7 cellular contexts compared by ENCODE assay signal in genomic region chr11:78140392-78141077, GRCh38. TPM values are rescaled to one million over a fixed set of nuclear protein-coding genes. Genes with fewer than 3 reads are reported as not detected.
DNase-seq lines count a peak whose midpoint lies in the region; ATAC-seq, FAIRE-seq and TF ChIP-seq lines count a peak whose summit lies in the region.

No MANE protein-coding gene starts in this region.

- dilution Hi-C loops in endothelial cell of umbilical vein (cut with MboI; ENCODE audit: extremely low pct_ligation_motif_present, low sequenced_read_pairs) = no loop called here

- no peak overlapping the region for H4K5ac ChIP-seq in H9 (ENCODE audit: insufficient read length, low read depth, low read length)

- DNase-seq in H9 (no peak), RWPE2 (ENCODE audit: low spot score) (no peak), endothelial cell of umbilical vein (ENCODE audit: low read depth, low spot score) (no peak), sigmoid colon (no peak)

- H3K36me3 ChIP-seq in RWPE2 (ENCODE audit: low read depth) (peaks cover 12% of the 10 kb centered on the region; the same call in 1 of the 2 replicates), endothelial cell of umbilical vein (ENCODE audit: control insufficient read depth in 2 of 2, extremely low read depth in 1 of 2, insufficient read depth in 2 of 2, low read length in 2 of 2) (no peaks in the 10 kb centered on the region), sigmoid colon (no peaks in the 10 kb centered on the region)

- H3K4me1 ChIP-seq in H9 (ENCODE audit: insufficient read depth, low read length) (no peaks in the 10 kb centered on the region), RWPE2 (ENCODE audit: insufficient read depth, poor library complexity, severe bottlenecking) (peaks cover 3% of the 10 kb centered on the region), endothelial cell of umbilical vein (ENCODE audit: control insufficient read depth, extremely low read depth, insufficient read depth, low read length) (peaks cover 15% of the 10 kb centered on the region), sigmoid colon (peaks cover 0 to 18% (median 16%) of the 10 kb centered on the region in 4 donors)

- TF ChIP-seq POLR2A in endothelial cell of umbilical vein (IDR thresholded peaks at IDR 0.05; ENCODE audit: low read depth, low read length) (no peak), sigmoid colon (IDR thresholded peaks at IDR 0.05) (no peak)

- no peak overlapping the region for H3K14ac ChIP-seq in H9 (ENCODE audit: insufficient read depth, low read length)

- H2BK120ac ChIP-seq in H9 (ENCODE audit: low read depth, low read length, poor library complexity, severe bottlenecking) = no peak overlapping the region

- H4K91ac ChIP-seq in H9 (ENCODE audit: insufficient read length, low read depth, low read length) = no peak overlapping the region

- H2AFZ ChIP-seq in H9 (ENCODE audit: low read length) (no peak overlapping the region), endothelial cell of umbilical vein (ENCODE audit: low read depth, low read length) (no peak overlapping the region)

- H2BK12ac ChIP-seq in H9 (ENCODE audit: insufficient read length, low read depth, low read length) = no peak overlapping the region

- CTCF ChIA-PET in endothelial cell of umbilical vein (lab: Charles Lee) = interaction anchor here (1.9 to 2.5 kb wide), 3 partner anchors 9 to 424 kb away, joined by 6 to 14 read pairs (median 9); partner anchors contain the start of genes KCTD21 and USP35

- H3K4me3 ChIP-seq in RWPE2 (ENCODE audit: severe bottlenecking) = peak overlapping the region; percentile 83
- peak overlapping the region in 2 of 3 experiments; percentile 69 to 84 for H3K4me3 ChIP-seq in endothelial cell of umbilical vein (replicated peaks in 1 of 3; ENCODE audit: insufficient read depth in 1 of 3, low read depth in 1 of 3, low read length in 3 of 3)
- peak overlapping the region in 3 of 4 donors; percentile 65 to 69 (median 69) for H3K4me3 ChIP-seq in sigmoid colon

- H4K8ac ChIP-seq in H9 (replicated peaks; ENCODE audit: insufficient read length, low read depth, low read length) = no peak overlapping the region

- H2BK5ac ChIP-seq in H9 (ENCODE audit: insufficient read length, low read length) = no peak overlapping the region

- POLR2A ChIA-PET in endothelial cell of umbilical vein (lab: Charles Lee) = interaction anchor here (1.9 kb wide), 1 partner anchor 9 kb away, joined by 6 read pairs; no protein-coding TSS in a partner anchor

- peak overlapping the region in 2 of 3 experiments; percentile 42 to 63; a peak in 3 of 7 replicates for H3K27ac Mint-ChIP-seq in H9

- peak overlapping the region; percentile 88 to 91 for H3K4me3 Mint-ChIP-seq in H9

- FAIRE-seq in endothelial cell of umbilical vein (lab: Jason Lieb, UNC) = no peak

- no peak overlapping the region for H2BK15ac ChIP-seq in H9 (ENCODE audit: low read depth, low read length)

- H3T11ph ChIP-seq in H9 (ENCODE audit: low read length) = no peak overlapping the region

- H3K18ac ChIP-seq in H9 (ENCODE audit: insufficient read length, low read depth, low read length) = no peak overlapping the region

- BruUV-seq in endothelial cell of umbilical vein (replicated peaks; lab: Mats Ljungman, UMichigan) = no TSS peak

- ATAC-seq in RWPE2 (ENCODE audit: low read depth) (no peak), GM19351 (IDR thresholded peaks at IDR 0.05; ENCODE audit: unreplicated experiment) (no peak), HG02798 (IDR thresholded peaks at IDR 0.05; ENCODE audit: poor library complexity, unreplicated experiment) (no peak), HG02973 (IDR thresholded peaks at IDR 0.05; ENCODE audit: unreplicated experiment) (no peak)

- intact Hi-C loops in endothelial cell of umbilical vein (cut with micrococcal nuclease) (no loop called here), sigmoid colon (cut with DNase I) (no loop called here)

- no peak overlapping the region for H3K27ac ChIP-seq in H9 (ENCODE audit: insufficient read length, low read depth, low read length)
- H3K27ac ChIP-seq in RWPE2 (ENCODE audit: poor library complexity, severe bottlenecking) = no peak overlapping the region
- no peak overlapping the region for H3K27ac ChIP-seq in endothelial cell of umbilical vein (ENCODE audit: insufficient read depth, low read depth, low read length)
- peak overlapping the region in 1 of 4 donors; percentile 82 for H3K27ac ChIP-seq in sigmoid colon

- no peaks in the 10 kb centered on the region; a peak in 1 of 5 replicates for H3K9me3 Mint-ChIP-seq in H9

- H3K9me3 ChIP-seq in H9 (ENCODE audit: control insufficient read depth, low read depth, low read length) (no peaks in the 10 kb centered on the region), RWPE2 (ENCODE audit: severe bottlenecking) (no peaks in the 10 kb centered on the region), endothelial cell of umbilical vein (replicated peaks; ENCODE audit: control insufficient read depth, insufficient read depth, low read length) (no peaks in the 10 kb centered on the region), sigmoid colon (no peaks in the 10 kb centered on the region)

- H3K79me2 ChIP-seq in H9 (ENCODE audit: insufficient read depth, low read length) (peaks cover 12% of the 10 kb centered on the region; the same call in 1 of the 2 replicates), endothelial cell of umbilical vein (ENCODE audit: control insufficient read depth, insufficient read depth, low read length) (peaks cover 7% of the 10 kb centered on the region)

- H3K23me2 ChIP-seq in H9 (ENCODE audit: insufficient read length, low read depth, low read length, poor library complexity, severe bottlenecking) = peaks cover 4% of the 10 kb centered on the region

- H3K79me1 ChIP-seq in H9 (ENCODE audit: insufficient read depth, low read depth, low read length, poor library complexity, severe bottlenecking) = no peaks in the 10 kb centered on the region

- no peak for TF ChIP-seq EP300 in sigmoid colon (IDR thresholded peaks at IDR 0.05)

- H3K9me1 ChIP-seq in endothelial cell of umbilical vein (replicated peaks; ENCODE audit: control insufficient read depth, extremely low read depth, insufficient read depth, low read length) = no peaks in the 10 kb centered on the region

- H3K4me1 Mint-ChIP-seq in H9 = peaks cover 13 to 16% of the 10 kb centered on the region in 2 experiments

- H3K27me3 ChIP-seq in H9 (ENCODE audit: insufficient read depth, low read length) = no peaks in the 10 kb centered on the region
- no peaks in the 10 kb centered on the region for H3K27me3 ChIP-seq in RWPE2 (ENCODE audit: insufficient read depth, poor library complexity, severe bottlenecking)
- no peaks in the 10 kb centered on the region for H3K27me3 ChIP-seq in endothelial cell of umbilical vein (ENCODE audit: control insufficient read depth in 2 of 2, insufficient read depth in 2 of 2, low read length in 2 of 2)
- no peaks in the 10 kb centered on the region for H3K27me3 ChIP-seq in sigmoid colon

- H2BK20ac ChIP-seq in H9 (ENCODE audit: low read depth, low read length, poor library complexity, severe bottlenecking) = no peak overlapping the region

- no peak overlapping the region for H2AK5ac ChIP-seq in H9 (ENCODE audit: insufficient read length, low read length)

- peaks cover 23 to 55% (median 47%) of the 10 kb centered on the region in 3 experiments for H3K36me3 Mint-ChIP-seq in H9 (ENCODE audit: insufficient read depth in 1 of 3, low read depth in 3 of 3)

- TF ChIP-seq CTCF in H9 (conservative IDR thresholded peaks at IDR 0.05) (no peak), RWPE2 (IDR thresholded peaks at IDR 0.05; ENCODE audit: poor library complexity, severe bottlenecking) (no peak), endothelial cell of umbilical vein (IDR thresholded peaks at IDR 0.05; ENCODE audit: extremely low read depth in 1 of 2, insufficient read depth in 1 of 2, low read depth in 1 of 2, low read length in 2 of 2) (no peak), sigmoid colon (IDR thresholded peaks at IDR 0.05) (no peak)

- WGBS in H9 (ENCODE audit: extremely low coverage, insufficient read length, low lambda C conversion rate) = no CpG with 5 or more reads among the region's 17 CpGs
- WGBS in sigmoid colon, 2 donors = 70 to 89% methylated on average over 17 of the region's 17 CpGs

- H4K20me1 ChIP-seq in H9 (ENCODE audit: control insufficient read depth, insufficient read depth, insufficient read length) = no peaks in the 10 kb centered on the region
- no peaks in the 10 kb centered on the region for H4K20me1 ChIP-seq in endothelial cell of umbilical vein (replicated peaks; ENCODE audit: control insufficient read depth, extremely low read depth, insufficient read depth, low read length)

- no peaks in the 10 kb centered on the region for H3K27me3 Mint-ChIP-seq in H9 (ENCODE audit: low read depth)

- H3K4ac ChIP-seq in H9 (ENCODE audit: low read depth, low read length) = no peak overlapping the region

- H3K23ac ChIP-seq in H9 (ENCODE audit: insufficient read length, low read depth, low read length) = no peak overlapping the region

- no peak overlapping the region for H3K9ac ChIP-seq in H9 (ENCODE audit: extremely low read depth, insufficient read length, low read length)
- no peak overlapping the region for H3K9ac ChIP-seq in endothelial cell of umbilical vein (replicated peaks; ENCODE audit: extremely low read depth, insufficient read depth, low read length)

- no peak overlapping the region for H3K56ac ChIP-seq in H9 (ENCODE audit: insufficient read length, low read depth, low read length)

- H3K4me2 ChIP-seq in H9 (ENCODE audit: insufficient read depth, insufficient read length, low read length) (peak overlapping the region; percentile 86), endothelial cell of umbilical vein (ENCODE audit: insufficient read depth, low read length) (peak overlapping the region; percentile 83)

RNA-seq across cellular contexts. Expression of gene ALG8, which starts 1.1 kb away (rescaled TPM):
- 77.5 and 78.8 TPM in 2 replicates for total RNA-seq in H9 (2021)
- 38.1 and 43.9 TPM in 2 replicates for total RNA-seq in endothelial cell of umbilical vein
- polyA plus RNA-seq in endothelial cell of umbilical vein = 35.2 and 48.2 TPM in 2 replicates
- 31.7 and 31.8 TPM in 2 replicates for polyA plus RNA-seq in endothelial cell of umbilical vein (2011; cell fraction: cytosol; rRNA removed)
- polyA plus RNA-seq in endothelial cell of umbilical vein (2011; cell fraction: nucleus; rRNA removed) = 37.9 and 48.0 TPM in 2 replicates
- polyA plus RNA-seq in endothelial cell of umbilical vein (2012) = 29.1 and 39.5 TPM in 2 replicates
- 65.5 and 68.3 TPM in 2 replicates for polyA minus RNA-seq in endothelial cell of umbilical vein
- polyA minus RNA-seq in endothelial cell of umbilical vein (2011; cell fraction: cytosol; rRNA and poly(A)+ RNA removed) = 48.7 TPM
- 25.1 and 46.2 TPM in 2 replicates for polyA minus RNA-seq in endothelial cell of umbilical vein (2011; cell fraction: nucleus; rRNA and poly(A)+ RNA removed)
- total RNA-seq in sigmoid colon = 10 to 100 TPM; 15.6 to 26.4 (median 24.2) TPM
- 10 to 100 TPM; 13.2 to 24.2 (median 15.0) TPM for polyA plus RNA-seq in sigmoid colon

RNA-seq across cellular contexts. Expression of gene KCTD21, which starts 47.9 kb away (rescaled TPM):
- total RNA-seq in H9 (2021) = 4.0 and 4.3 TPM in 2 replicates
- total RNA-seq in endothelial cell of umbilical vein = 8.5 and 9.5 TPM in 2 replicates
- polyA plus RNA-seq in endothelial cell of umbilical vein = 11.9 and 16.0 TPM in 2 replicates
- polyA plus RNA-seq in endothelial cell of umbilical vein (2011; cell fraction: cytosol; rRNA removed) = 12.0 and 13.0 TPM in 2 replicates
- polyA plus RNA-seq in endothelial cell of umbilical vein (2011; cell fraction: nucleus; rRNA removed) = 7.3 and 8.5 TPM in 2 replicates
- 9.8 and 10.6 TPM in 2 replicates for polyA plus RNA-seq in endothelial cell of umbilical vein (2012)
- 32.9 and 37.1 TPM in 2 replicates for polyA minus RNA-seq in endothelial cell of umbilical vein
- polyA minus RNA-seq in endothelial cell of umbilical vein (2011; cell fraction: cytosol; rRNA and poly(A)+ RNA removed) = 1.1 TPM
- polyA minus RNA-seq in endothelial cell of umbilical vein (2011; cell fraction: nucleus; rRNA and poly(A)+ RNA removed) = 5.8 and 6.3 TPM in 2 replicates
- 10 to 100 TPM in 2 of 4 donors, 1 to 10 TPM in 2; 5.4 to 18.8 (median 9.2) TPM for total RNA-seq in sigmoid colon
- 1 to 10 TPM; 4.2 to 7.4 (median 4.5) TPM for polyA plus RNA-seq in sigmoid colon

RNA-seq across cellular contexts. Expression of gene USP35, which starts 48.2 kb away (rescaled TPM):
- 6.8 and 7.7 TPM in 2 replicates for total RNA-seq in H9 (2021)
- 10.3 and 12.4 TPM in 2 replicates for total RNA-seq in endothelial cell of umbilical vein
- polyA plus RNA-seq in endothelial cell of umbilical vein = 8.9 and 9.1 TPM in 2 replicates
- polyA plus RNA-seq in endothelial cell of umbilical vein (2011; cell fraction: cytosol; rRNA removed) = 4.4 and 6.4 TPM in 2 replicates
- 44.1 and 44.9 TPM in 2 replicates for polyA plus RNA-seq in endothelial cell of umbilical vein (2011; cell fraction: nucleus; rRNA removed)
- 7.5 and 11.9 TPM in 2 replicates for polyA plus RNA-seq in endothelial cell of umbilical vein (2012)
- polyA minus RNA-seq in endothelial cell of umbilical vein = 9.9 and 12.7 TPM in 2 replicates
- polyA minus RNA-seq in endothelial cell of umbilical vein (2011; cell fraction: cytosol; rRNA and poly(A)+ RNA removed) = 1.8 TPM
- polyA minus RNA-seq in endothelial cell of umbilical vein (2011; cell fraction: nucleus; rRNA and poly(A)+ RNA removed) = 14.0 and 14.3 TPM in 2 replicates
- total RNA-seq in sigmoid colon = 10 to 100 TPM in 2 of 4 donors, 1 to 10 TPM in 2; 6.7 to 23.3 (median 10.6) TPM
- 1 to 10 TPM; 1.2 to 6.5 (median 2.1) TPM for polyA plus RNA-seq in sigmoid colon
